Comparison of ENCODE assay signal across 16 cellular contexts in the genomic region with DNA sequence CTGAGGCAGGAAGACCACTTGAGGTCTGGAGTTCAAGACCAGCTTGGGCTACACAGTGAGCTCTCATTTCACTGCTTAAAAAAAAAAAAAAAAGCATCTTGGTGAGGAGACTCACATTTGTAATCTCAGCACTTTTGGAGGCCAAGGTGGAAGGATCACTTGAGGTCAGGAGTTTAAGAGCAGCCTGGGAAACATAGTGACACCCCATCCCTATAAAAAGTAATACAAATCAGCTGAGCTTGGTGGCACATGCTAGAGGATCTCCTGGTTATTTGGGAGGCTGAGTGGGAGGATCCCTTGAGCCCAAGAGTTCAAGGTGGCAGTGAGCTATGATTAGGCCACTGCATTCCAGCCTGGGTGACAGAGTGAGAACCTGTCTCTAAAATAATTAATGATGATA. TPM values are rescaled to one million over a fixed set of nuclear protein-coding genes. Genes with fewer than 3 reads are reported as not detected.
DNase-seq lines count a peak whose midpoint lies in the region; ATAC-seq, FAIRE-seq and TF ChIP-seq lines count a peak whose summit lies in the region.
"Had no signal": no experiment of that assay in that cellular context is flagged by ENCODE, and none has a peak within 500 bp of the region (broad histone marks: within the 10 kb centered on the region; RNA-seq: fewer than 3 reads in every experiment).

No MANE protein-coding gene starts in this region.

- no peak for FAIRE-seq in A549 (lab: Jason Lieb, UNC)

- POLR2A ChIA-PET in A549 (lab: Yijun Ruan, JAX) = interaction anchor here (0.7 to 8.4 kb wide), 2 partner anchors 21 to 29 kb away, joined by 4 to 378 read pairs; a partner anchor contains a TSS
- POLR2A ChIA-PET in CD8-positive, alpha-beta T cell (lab: Charles Lee) = interaction anchor here (0.7 to 2.9 kb wide), 6 partner anchors 17 to 104 kb away, joined by 3 to 16 read pairs (median 8); a partner anchor contains a TSS

- ATAC-seq in A549 = peak in 1 of 2 experiments; percentile 17; a peak in 3 of 6 replicates
- no peak for ATAC-seq in CD8-positive, alpha-beta T cell
- ATAC-seq in effector memory CD8-positive, alpha-beta T cell (replicated peaks) = no peak
- no peak for ATAC-seq in HG03280 (IDR thresholded peaks at IDR 0.05; ENCODE audit: unreplicated experiment)

- no peaks in the 10 kb centered on the region for H3K36me3 ChIP-seq in CD8-positive, alpha-beta T cell (ENCODE audit: insufficient read depth, low read length)
- peaks cover 12% of the 10 kb centered on the region; the same call in 1 of the 2 replicates for H3K36me3 ChIP-seq in MM.1S (replicated peaks; ENCODE audit: insufficient read depth, low read length)
- no peaks in the 10 kb centered on the region for H3K36me3 ChIP-seq in effector memory CD4-positive, alpha-beta T cell (ENCODE audit: control insufficient read depth, insufficient read depth, low read length)

- H3K9me3 ChIP-seq in A549 (no peaks in the 10 kb centered on the region), MM.1S (replicated peaks; ENCODE audit: insufficient read depth, low read length) (no peaks in the 10 kb centered on the region)
- H3K9me3 ChIP-seq in CD8-positive, alpha-beta T cell (ENCODE audit: low read length) = no peaks in the 10 kb centered on the region
- no peaks in the 10 kb centered on the region for H3K9me3 ChIP-seq in effector memory CD4-positive, alpha-beta T cell (ENCODE audit: control insufficient read depth, low read length)
- H3K9me3 ChIP-seq: suprapubic skin had no signal

- peaks cover 73% of the 10 kb centered on the region for H3F3A ChIP-seq in MM.1S (ENCODE audit: insufficient read depth, low read length)

- no peak for TF ChIP-seq CTCF in A549 (IDR thresholded peaks at IDR 0.05)
- no peak for TF ChIP-seq CTCF in CD8-positive, alpha-beta T cell (IDR thresholded peaks at IDR 0.05)
- no peak for TF ChIP-seq CTCF in MM.1S (IDR thresholded peaks at IDR 0.05; ENCODE audit: low read length)

- no peak for TF ChIP-seq RAD21 in A549 (conservative IDR thresholded peaks at IDR 0.05 in 1 of 2, IDR thresholded peaks at IDR 0.05 in 1 of 2)

- peaks cover 17% of the 10 kb centered on the region for H4K20me1 ChIP-seq in MM.1S (ENCODE audit: insufficient read depth, low read length)

- H3K9ac ChIP-seq in MM.1S (ENCODE audit: low read length) = no peak overlapping the region

- no peaks in the 10 kb centered on the region for H3K27me3 Mint-ChIP-seq in CD8-positive, alpha-beta T cell (ENCODE audit: low read depth)
- no peaks in the 10 kb centered on the region for H3K27me3 Mint-ChIP-seq in effector memory CD8-positive, alpha-beta T cell
- H3K27me3 Mint-ChIP-seq: activated CD4-positive, alpha-beta T cell treated with anti-CD3 and anti-CD28 coated beads, Interleukin-2, amount 10 ng/mL, durations not matched to agents 24 days and 14 days had no signal

- H3K4me1 Mint-ChIP-seq in CD8-positive, alpha-beta T cell (ENCODE audit: low read depth) = peaks cover 79% of the 10 kb centered on the region
- peaks cover 48 to 74% of the 10 kb centered on the region in 2 donors for H3K4me1 Mint-ChIP-seq in effector memory CD8-positive, alpha-beta T cell (ENCODE audit: low read depth in 2 of 2)

- H3K36me3 Mint-ChIP-seq in CD8-positive, alpha-beta T cell = peaks cover 43% of the 10 kb centered on the region
- peaks cover 49% of the 10 kb centered on the region for H3K36me3 Mint-ChIP-seq in effector memory CD8-positive, alpha-beta T cell (ENCODE audit: insufficient read depth)

- no peaks in the 10 kb centered on the region for H3K9me3 Mint-ChIP-seq in CD8-positive, alpha-beta T cell
- no peaks in the 10 kb centered on the region for H3K9me3 Mint-ChIP-seq in effector memory CD8-positive, alpha-beta T cell
- H3K9me3 Mint-ChIP-seq: activated CD4-positive, alpha-beta T cell treated with anti-CD3 and anti-CD28 coated beads, Interleukin-2, amount 10 ng/mL, durations not matched to agents 24 days and 14 days; nephron had no signal

- no peak for TF ChIP-seq POLR2A in A549 (IDR thresholded peaks at IDR 0.05; ENCODE audit: low read length)

- H3K27ac Mint-ChIP-seq in CD8-positive, alpha-beta T cell = peak overlapping the region; percentile 23
- peak overlapping the region; percentile 63 to 80 for H3K27ac Mint-ChIP-seq in effector memory CD8-positive, alpha-beta T cell
- H3K27ac Mint-ChIP-seq: activated CD4-positive, alpha-beta T cell treated with anti-CD3 and anti-CD28 coated beads, Interleukin-2, amount 10 ng/mL, durations not matched to agents 24 days and 14 days; nephron had no signal

- H3K27me3 ChIP-seq in CD8-positive, alpha-beta T cell (ENCODE audit: insufficient read depth, low read length) = no peaks in the 10 kb centered on the region
- no peaks in the 10 kb centered on the region for H3K27me3 ChIP-seq in MM.1S (replicated peaks; ENCODE audit: insufficient read depth, low read length)
- no peaks in the 10 kb centered on the region for H3K27me3 ChIP-seq in effector memory CD4-positive, alpha-beta T cell (replicated peaks; ENCODE audit: control insufficient read depth, insufficient read depth, low read length, poor library complexity, severe bottlenecking)
- H3K27me3 ChIP-seq: suprapubic skin had no signal

- intact Hi-C loops in CD8-positive, alpha-beta T cell (cut with DNase I, micrococcal nuclease) = loop anchor here (10.0 kb wide), 7 partner anchors 47 to 1807 kb away; a partner anchor contains a TSS
- intact Hi-C loops in cardiac septum (cut with DNase I) = no loop called here

- H3K4me2 ChIP-seq in A549 (no peak overlapping the region), MM.1S (ENCODE audit: low read depth, low read length) (no peak overlapping the region)

- no peak overlapping the region for H2AFZ ChIP-seq in MM.1S (ENCODE audit: low read length)

- H3K4me1 ChIP-seq in A549 (peaks cover 38% of the 10 kb centered on the region; the same call in 2 of the 3 replicates), MM.1S (ENCODE audit: low read length) (peaks cover 37% of the 10 kb centered on the region)
- peaks cover 55% of the 10 kb centered on the region for H3K4me1 ChIP-seq in CD8-positive, alpha-beta T cell (ENCODE audit: insufficient read depth, low read length)
- peaks cover 48% of the 10 kb centered on the region for H3K4me1 ChIP-seq in effector memory CD4-positive, alpha-beta T cell (ENCODE audit: control insufficient read depth, insufficient read depth, low read length, poor library complexity, severe bottlenecking)

- no peak for DNase-seq in A549 (ENCODE audit: low read depth in 1 of 2, low spot score in 1 of 2)
- DNase-seq in CD8-positive, alpha-beta T cell = no peak
- DNase-seq in MM.1S = no peak
- no peak for DNase-seq in effector memory CD8-positive, alpha-beta T cell
- no peak for DNase-seq in cardiac septum (ENCODE audit: low spot score)
- no peak for DNase-seq in effector memory CD4-positive, alpha-beta T cell
- no peak for DNase-seq in effector CD8-positive, alpha-beta T cell (lab: John Stamatoyannopoulos, UW)
- DNase-seq: activated CD4-positive, alpha-beta T cell treated with anti-CD3 and anti-CD28 coated beads, Interleukin-2, amount 10 ng/mL, durations not matched to agents 24 days and 14 days; NCI-H1417; NCI-H345; retina; stimulated activated CD4-positive, alpha-beta T cell treated with anti-CD3 and anti-CD28 coated beads, Interleukin-1b, Interleukin-23, amount 100 ng/mL, for 48 hours; T-helper 9 cell had no signal

- H3K27ac ChIP-seq in A549 (no peak overlapping the region), MM.1S (ENCODE audit: low read length) (peak overlapping the region; percentile 7; the same call in 1 of the 2 replicates)
- no peak overlapping the region for H3K27ac ChIP-seq in CD8-positive, alpha-beta T cell (ENCODE audit: low read depth, low read length)
- H3K27ac ChIP-seq in effector memory CD4-positive, alpha-beta T cell (ENCODE audit: insufficient read depth, low read length, poor library complexity, severe bottlenecking) = no peak overlapping the region
- H3K27ac ChIP-seq: suprapubic skin had no signal

- H3K4me3 ChIP-seq in A549 (no peak overlapping the region), MM.1S (ENCODE audit: low read length) (no peak overlapping the region)
- H3K4me3 ChIP-seq in CD8-positive, alpha-beta T cell (ENCODE audit: low read depth, low read length) = no peak overlapping the region
- H3K4me3 ChIP-seq in effector memory CD4-positive, alpha-beta T cell (ENCODE audit: insufficient read depth, low read depth, low read length, poor library complexity, severe bottlenecking) = no peak overlapping the region
- H3K4me3 ChIP-seq: suprapubic skin had no signal

- H3K4me3 Mint-ChIP-seq in CD8-positive, alpha-beta T cell = no peak overlapping the region
- H3K4me3 Mint-ChIP-seq in effector memory CD8-positive, alpha-beta T cell = no peak overlapping the region
- H3K4me3 Mint-ChIP-seq: activated CD4-positive, alpha-beta T cell treated with anti-CD3 and anti-CD28 coated beads, Interleukin-2, amount 10 ng/mL, durations not matched to agents 24 days and 14 days had no signal

- no peak for TF ChIP-seq EP300 in A549 (IDR thresholded peaks at IDR 0.05)

- CTCF ChIA-PET in A549 (lab: Yijun Ruan, JAX) = interaction anchor here (0.7 kb wide), 1 partner anchor 29 kb away, joined by 3 read pairs; no protein-coding TSS in a partner anchor
- CTCF ChIA-PET in CD8-positive, alpha-beta T cell (lab: Charles Lee) = interaction anchor here (0.7 to 2.9 kb wide), 2 partner anchors 28 to 32 kb away, joined by 4 to 14 read pairs; no protein-coding TSS in a partner anchor

- no peaks in the 10 kb centered on the region for H3K9me2 ChIP-seq in MM.1S (replicated peaks; ENCODE audit: insufficient read depth, low read length)

- H3K79me2 ChIP-seq in MM.1S (ENCODE audit: low read length) = peaks cover 40% of the 10 kb centered on the region

TF ChIP-seq in A549, 52 proteins besides CTCF, POLR2A, EP300 and RAD21:
- TF ChIP-seq ZFP36 (IDR thresholded peaks at IDR 0.05; ENCODE audit: borderline replicate concordance, partially characterized antibody) = no peak
- TF ChIP-seq, protein P1, sequence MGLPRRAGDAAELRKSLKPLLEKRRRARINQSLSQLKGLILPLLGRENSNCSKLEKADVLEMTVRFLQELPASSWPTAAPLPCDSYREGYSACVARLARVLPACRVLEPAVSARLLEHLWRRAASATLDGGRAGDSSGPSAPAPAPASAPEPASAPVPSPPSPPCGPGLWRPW (IDR thresholded peaks at IDR 0.05) = no peak
- peak; percentile 52 for TF ChIP-seq MAFK (IDR thresholded peaks at IDR 0.05; ENCODE audit: partially characterized antibody)
- TF ChIP-seq FOSB (CRISPR knock-in tag; IDR thresholded peaks at IDR 0.05) = no peak

RNA-seq across cellular contexts. Expression of a gene that starts 29.4 kb away (rescaled TPM):
- polyA plus RNA-seq in A549 (2011; rRNA removed) (47.5 and 60.6 TPM in 2 replicates), A549 (2017; fragmentation: RNase III; extraction: RNeasy Plus Mini Kit Qiagen cat#74134 plus additional on column Dnase treatment) (100 to 108 TPM (median 102 TPM) in 3 replicates)
- polyA plus RNA-seq in A549 (2012; cell fraction: cytosol; rRNA removed) = 14.7 and 15.2 TPM in 2 replicates
- 8.4 and 18.8 TPM in 2 replicates for polyA plus RNA-seq in A549 (2012; cell fraction: nucleus; rRNA removed)
- polyA minus RNA-seq in A549 (2011; rRNA and poly(A)+ RNA removed) = 14.1 and 18.4 TPM in 2 replicates
- 10 to 100 TPM; 64.0 to 64.3 TPM for total RNA-seq in CD8-positive, alpha-beta T cell
- total RNA-seq in cardiac septum = 73.1 TPM
